In the genomic region with DNA sequence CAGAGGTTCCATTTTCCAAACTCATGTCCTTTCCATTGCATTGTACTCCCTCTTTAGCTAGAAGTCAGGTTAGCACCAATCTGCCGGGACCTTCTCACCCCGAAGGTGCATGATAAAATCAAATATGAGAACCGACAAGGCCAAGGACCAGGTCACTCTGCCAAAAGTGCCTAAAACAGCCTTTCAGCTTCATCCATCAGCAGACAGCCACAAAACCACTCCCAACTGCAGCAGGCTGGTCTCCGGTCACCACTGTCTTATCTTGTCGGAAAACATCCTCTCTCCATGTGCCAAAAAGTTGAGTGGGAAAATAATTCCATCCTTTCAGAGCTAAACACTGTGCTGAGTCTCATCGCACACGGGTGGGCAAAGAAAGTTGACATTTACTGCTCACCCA, we compare ENCODE assay signal across 8 cellular contexts. TPM values are rescaled to one million over a fixed set of nuclear protein-coding genes. Genes with fewer than 3 reads are reported as not detected.
DNase-seq lines count a peak whose midpoint lies in the region; TF ChIP-seq lines count a peak whose summit lies in the region.

No MANE protein-coding gene starts in this region.

- DNase-seq in MG63 (no peak), dorsolateral prefrontal cortex (no peak), neural crest cell (ENCODE audit: low read depth, low spot score) (no peak), NCI-H82 (lab: John Stamatoyannopoulos, UW) (no peak), NCI-H2171 treated with DMSO at 0.1 percent for 48 hours (lab: John Stamatoyannopoulos, UW) (no peak), cortex of kidney (lab: John Stamatoyannopoulos, UW) (no peak), activated gamma-delta T cell (lab: John Stamatoyannopoulos, UW) (no peak)

- TF ChIP-seq CTCF in C4-2B (conservative IDR thresholded peaks at IDR 0.05) (no peak), dorsolateral prefrontal cortex (IDR thresholded peaks at IDR 0.05 in 54 of 56, conservative IDR thresholded peaks at IDR 0.05 in 2 of 56; ENCODE audit: low read depth in 1 of 56, partially characterized antibody in 56 of 56) (no peak), neural crest cell (conservative IDR thresholded peaks at IDR 0.05) (no peak)

- H3K4me1 Mint-ChIP-seq in neural crest cell, result peaks cover 40% of the 10 kb centered on the region

- H3K36me3 Mint-ChIP-seq in neural crest cell (ENCODE audit: low read depth), result no peaks in the 10 kb centered on the region

- intact Hi-C loops in dorsolateral prefrontal cortex (cut with DNase I), result loop anchor here in 1 of 2 donors (5.0 kb wide), 2 partner anchors 60 to 145 kb away; partner anchors contain the start of genes CRKL and THAP7

- peaks cover 2% of the 10 kb centered on the region for H3K36me3 ChIP-seq in MG63

- H3K9me3 Mint-ChIP-seq in neural crest cell, result no peaks in the 10 kb centered on the region

- no peaks in the 10 kb centered on the region for H3K27me3 ChIP-seq in MG63
- H3K27me3 ChIP-seq in dorsolateral prefrontal cortex, result no peaks in the 10 kb centered on the region

- H3K27me3 Mint-ChIP-seq in neural crest cell (ENCODE audit: low read depth), result no peaks in the 10 kb centered on the region

- H3K4me3 Mint-ChIP-seq in neural crest cell, result peak overlapping the region; percentile 93

- H3K27ac ChIP-seq in C4-2B, result peak overlapping the region; percentile 81
- H3K27ac ChIP-seq in dorsolateral prefrontal cortex, result peak overlapping the region in 43 of 59 donors; percentile 39 to 98 (median 90)

- H3K4me3 ChIP-seq in MG63 (peak overlapping the region; percentile 84), dorsolateral prefrontal cortex (peak overlapping the region; percentile 75 to 99 (median 93))

- no peak overlapping the region for H3K27ac Mint-ChIP-seq in neural crest cell (ENCODE audit: unreplicated experiment)

- no peaks in the 10 kb centered on the region for H3K9me3 ChIP-seq in MG63

RNA-seq across cellular contexts. Expression of gene PI4KA, which starts 1.4 kb away (rescaled TPM):
- total RNA-seq in MG63 (2014; rRNA removed; shearing (Covaris generic); ENCODE audit: low replicate concordance), result 19.7 and 24.3 TPM in 2 replicates
- total RNA-seq in dorsolateral prefrontal cortex, result 100 to 1,000 TPM; 211 to 601 (median 463) TPM
- total RNA-seq in neural crest cell, result 82.0 and 85.8 TPM in 2 replicates

RNA-seq across cellular contexts. Expression of gene SNAP29, which starts 1.6 kb away (rescaled TPM):
- 9.1 and 10.0 TPM in 2 replicates for total RNA-seq in MG63 (2014; rRNA removed; shearing (Covaris generic); ENCODE audit: low replicate concordance)
- total RNA-seq in dorsolateral prefrontal cortex (10 to 100 TPM; 16.5 to 33.5 (median 23.5) TPM), neural crest cell (20.0 and 20.2 TPM in 2 replicates)

RNA-seq across cellular contexts. Expression of gene CRKL, which starts 60.0 kb away (rescaled TPM):
- total RNA-seq in MG63 (2014; rRNA removed; shearing (Covaris generic); ENCODE audit: low replicate concordance), result 23.1 and 25.0 TPM in 2 replicates
- 100 to 1,000 TPM in 31 of 120 experiments, 10 to 100 TPM in 89; 75.1 to 125 (median 94.5) TPM for total RNA-seq in dorsolateral prefrontal cortex
- total RNA-seq in neural crest cell, result 102 and 107 TPM in 2 replicates
